1 cellular context compared by ENCODE assay signal in genomic region chr7:142298009-142298408, GRCh38.
TF ChIP-seq lines count a peak whose summit lies in the region.

No MANE protein-coding gene starts in this region.

TF ChIP-seq in GM23338, 12 proteins besides CTCF, POLR2A, EP300 and RAD21 (continued from another document):
- TF ChIP-seq JUNB (IDR thresholded peaks at IDR 0.05; ENCODE audit: unreplicated experiment), result no peak
- no peak for TF ChIP-seq ZNF114 (CRISPR knock-in tag; IDR thresholded peaks at IDR 0.05)
- no peak for TF ChIP-seq STAT1 (IDR thresholded peaks at IDR 0.05; ENCODE audit: unreplicated experiment)
- no peak for TF ChIP-seq ETS1 (IDR thresholded peaks at IDR 0.05)
- no peak for TF ChIP-seq ZNF331 (CRISPR knock-in tag; IDR thresholded peaks at IDR 0.05; ENCODE audit: low read depth)
